Comparison of ENCODE assay signal across 8 cellular contexts in the genomic region with DNA sequence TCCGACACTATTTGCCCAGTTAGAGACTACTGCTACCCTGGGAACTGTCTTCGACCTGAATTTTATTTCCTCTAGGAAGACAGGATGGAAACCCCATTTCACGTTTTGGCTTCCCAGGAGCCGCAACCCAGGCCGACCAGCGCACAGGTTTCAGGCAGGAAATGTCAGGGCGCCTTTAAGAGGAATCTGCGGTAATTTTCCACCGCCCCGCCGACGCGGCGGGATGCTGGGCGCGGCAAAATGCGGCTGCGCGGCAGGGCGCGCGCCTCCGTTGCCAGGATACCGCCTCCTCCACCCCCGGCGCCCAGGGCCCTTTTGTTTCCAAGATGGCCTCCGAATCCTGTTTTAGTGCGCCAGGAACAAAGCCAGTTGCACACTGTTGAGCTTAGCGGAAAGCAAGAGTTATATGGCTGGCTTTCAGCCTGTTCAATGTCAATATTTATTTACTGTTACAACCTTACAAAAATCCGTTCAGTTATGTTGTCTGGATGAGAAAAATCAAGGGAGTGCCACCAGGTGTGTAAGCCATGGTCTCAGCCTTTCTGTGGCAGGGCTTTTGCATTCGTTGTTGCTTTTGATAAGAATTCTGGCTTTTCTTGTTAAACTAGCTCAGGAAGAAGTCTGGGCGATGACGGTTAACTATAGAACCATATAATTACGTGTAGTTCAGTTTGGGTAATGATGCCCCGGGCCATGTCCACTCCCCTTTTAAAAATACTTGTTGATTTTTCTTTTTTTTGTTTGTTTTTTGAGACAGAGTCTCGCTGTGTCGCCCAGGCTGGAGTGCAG.
DNase-seq lines count a peak whose midpoint lies in the region; ATAC-seq and TF ChIP-seq lines count a peak whose summit lies in the region.

No MANE protein-coding gene starts in this region.

- H3K27ac Mint-ChIP-seq in WTC11 = peak overlapping the region; percentile 99

- H3K4me3 ChIP-seq in AG09309 (ENCODE audit: control insufficient read depth, low read depth, low read length) (peak overlapping the region; percentile 28), cardiac fibroblast (replicated peaks in 1 of 2; ENCODE audit: low read depth in 2 of 2, low read length in 2 of 2) (peak overlapping the region; percentile 11 to 33)

- H3K4me1 Mint-ChIP-seq in WTC11 = peaks cover 73% of the 10 kb centered on the region

- H3K36me3 Mint-ChIP-seq in WTC11 = no peaks in the 10 kb centered on the region

- no peak for DNase-seq in AG09309 (ENCODE audit: low read depth)
- peak; percentile 93 for DNase-seq in NCI-H2227 (lab: John Stamatoyannopoulos, UW; ENCODE audit: unreplicated experiment)
- DNase-seq in WTC11 (ENCODE audit: low spot score) = peak; percentile 92
- peak; percentile 92 to 94 for DNase-seq in cardiac fibroblast (ENCODE audit: low read depth in 2 of 2)
- peak; percentile 92 for DNase-seq in iris pigment epithelial cell (ENCODE audit: low read depth)
- peak; percentile 75 to 81 for DNase-seq in stimulated activated CD4-positive, alpha-beta T cell treated with anti-CD3 and anti-CD28 coated beads, Interleukin-12 subunit alpha, Interleukin-12 subunit beta, amount 100 ng/mL, for 24 hours (ENCODE audit: low read depth in 2 of 2)

- no peak for TF ChIP-seq CTCF in AG09309 (IDR thresholded peaks at IDR 0.05; ENCODE audit: control insufficient read depth, insufficient read depth, low read depth, low read length, missing control alignments)
- no peak for TF ChIP-seq CTCF in WTC11 (IDR thresholded peaks at IDR 0.05)
- TF ChIP-seq CTCF in cardiac fibroblast (IDR thresholded peaks at IDR 0.05; ENCODE audit: low read depth, low read length) = no peak

- ATAC-seq in GM19023 (IDR thresholded peaks at IDR 0.05; ENCODE audit: unreplicated experiment) (peak; percentile 89), HG03175 (IDR thresholded peaks at IDR 0.05; ENCODE audit: unreplicated experiment) (peak; percentile 84), WTC11 (peak; percentile 72)

- H3K27me3 Mint-ChIP-seq in WTC11 (ENCODE audit: low read depth) = no peaks in the 10 kb centered on the region

- no peaks in the 10 kb centered on the region for H3K9me3 Mint-ChIP-seq in WTC11

- peak overlapping the region; percentile 67 for H3K4me3 Mint-ChIP-seq in WTC11

- CTCF ChIA-PET in WTC11 (lab: Charles Lee) = interaction anchor here (0.6 to 2.5 kb wide), 4 partner anchors 11 to 64 kb away, joined by 3 to 16 read pairs (median 6); no protein-coding TSS in a partner anchor

- POLR2A ChIA-PET in WTC11 (lab: Charles Lee) = interaction anchor here (0.7 to 4.8 kb wide), 6 partner anchors 11 to 84 kb away, joined by 3 to 41 read pairs (median 20); no protein-coding TSS in a partner anchor

TF ChIP-seq in WTC11, 78 proteins besides CTCF, POLR2A, EP300 and RAD21:
- TF ChIP-seq TCF7 (CRISPR knock-in tag; IDR thresholded peaks at IDR 0.05; ENCODE audit: low read depth) = no peak
- no peak for TF ChIP-seq IRF1 (CRISPR knock-in tag; IDR thresholded peaks at IDR 0.05)
- no peak for TF ChIP-seq GRHL2 (CRISPR knock-in tag; IDR thresholded peaks at IDR 0.05; ENCODE audit: insufficient replicate concordance, severe bottlenecking)
- TF ChIP-seq, protein P1, sequence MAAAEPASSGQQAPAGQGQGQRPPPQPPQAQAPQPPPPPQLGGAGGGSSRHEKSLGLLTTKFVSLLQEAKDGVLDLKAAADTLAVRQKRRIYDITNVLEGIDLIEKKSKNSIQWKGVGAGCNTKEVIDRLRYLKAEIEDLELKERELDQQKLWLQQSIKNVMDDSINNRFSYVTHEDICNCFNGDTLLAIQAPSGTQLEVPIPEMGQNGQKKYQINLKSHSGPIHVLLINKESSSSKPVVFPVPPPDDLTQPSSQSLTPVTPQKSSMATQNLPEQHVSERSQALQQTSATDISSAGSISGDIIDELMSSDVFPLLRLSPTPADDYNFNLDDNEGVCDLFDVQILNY (CRISPR knock-in tag; IDR thresholded peaks at IDR 0.05) = peak; percentile 82
- peak; percentile 32; the same call in 1 of the 2 replicates for TF ChIP-seq ARID4B (CRISPR knock-in tag; IDR thresholded peaks at IDR 0.05; ENCODE audit: borderline replicate concordance)
- no peak for TF ChIP-seq JUN (CRISPR knock-in tag; IDR thresholded peaks at IDR 0.05)
- TF ChIP-seq SP1 (CRISPR knock-in tag; conservative IDR thresholded peaks at IDR 0.05) = no peak
- no peak for TF ChIP-seq FOXK1 (CRISPR knock-in tag; IDR thresholded peaks at IDR 0.05)
- TF ChIP-seq GABPB1 (CRISPR knock-in tag; IDR thresholded peaks at IDR 0.05) = 0 out of 2 replicates have a peak, but pooled peaks have one; percentile 35
- 0 out of 2 replicates have a peak, but pooled peaks have one; percentile 31 for TF ChIP-seq MAX (CRISPR knock-in tag; IDR thresholded peaks at IDR 0.05)
- no peak for TF ChIP-seq TEAD1 (CRISPR knock-in tag; IDR thresholded peaks at IDR 0.05)
- TF ChIP-seq FOXP4 (CRISPR knock-in tag; IDR thresholded peaks at IDR 0.05) = peak; percentile 30; the same call in 1 of the 2 replicates
- no peak for TF ChIP-seq ZNF138 (CRISPR knock-in tag; conservative IDR thresholded peaks at IDR 0.05)
